Comparison of ENCODE assay signal across 8 cellular contexts in genomic region chr6:28124971-28125353, GRCh38. TPM values are rescaled to one million over a fixed set of nuclear protein-coding genes. Genes with fewer than 3 reads are reported as not detected.
DNase-seq lines count a peak whose midpoint lies in the region; TF ChIP-seq lines count a peak whose summit lies in the region.

No MANE protein-coding gene starts in this region.

- peaks cover 38% of the 10 kb centered on the region for H3K4me1 Mint-ChIP-seq in activated CD4-positive, alpha-beta memory T cell treated with anti-CD3 and anti-CD28 coated beads for 36 hours (ENCODE audit: low read depth)

- H3K9ac ChIP-seq in iPS-18a (ENCODE audit: low read length): peak overlapping the region; percentile 70

- H3K9me3 Mint-ChIP-seq in activated CD4-positive, alpha-beta memory T cell treated with anti-CD3 and anti-CD28 coated beads for 36 hours: no peaks in the 10 kb centered on the region

- POLR2A ChIA-PET in activated CD4-positive, alpha-beta memory T cell treated with anti-CD3 and anti-CD28 coated beads for 36 hours (lab: Charles Lee): interaction anchor here (0.7 to 2.0 kb wide), 5 partner anchors 10 to 240 kb away, joined by 3 to 10 read pairs (median 5); partner anchors contain the start of gene ZKSCAN8

- H3K4me3 Mint-ChIP-seq in activated CD4-positive, alpha-beta memory T cell treated with anti-CD3 and anti-CD28 coated beads for 36 hours: peak overlapping the region; percentile 91

- peak overlapping the region; percentile 91 for H3K27ac Mint-ChIP-seq in activated CD4-positive, alpha-beta memory T cell treated with anti-CD3 and anti-CD28 coated beads for 36 hours

- H3K4me1 ChIP-seq in left ventricle myocardium inferior (peaks cover 48% of the 10 kb centered on the region), iPS-18a (ENCODE audit: control insufficient read depth, low read depth, low read length) (peaks cover 5% of the 10 kb centered on the region), testis (peaks cover 8% of the 10 kb centered on the region)

- H3K27me3 ChIP-seq in left ventricle myocardium inferior (ENCODE audit: low read depth) (no peaks in the 10 kb centered on the region), iPS-18a (ENCODE audit: control insufficient read depth, insufficient read depth, low read length) (no peaks in the 10 kb centered on the region), testis (no peaks in the 10 kb centered on the region)

- H3K4me3 ChIP-seq in left ventricle myocardium inferior: peak overlapping the region; percentile 74
- peak overlapping the region; percentile 86 for H3K4me3 ChIP-seq in iPS-18a (ENCODE audit: low read length)
- peak overlapping the region; percentile 45 to 71 for H3K4me3 ChIP-seq in testis

- peak overlapping the region; percentile 68 for H3K27ac ChIP-seq in left ventricle myocardium inferior (replicated peaks)
- H3K27ac ChIP-seq in iPS-18a (ENCODE audit: low read length): peak overlapping the region; percentile 48
- H3K27ac ChIP-seq in testis: no peak overlapping the region

- no peaks in the 10 kb centered on the region for H3K27me3 Mint-ChIP-seq in activated CD4-positive, alpha-beta memory T cell treated with anti-CD3 and anti-CD28 coated beads for 36 hours

- WGBS in testis, 2 donors: 5 to 8% methylated on average over 6 of the region's 6 CpGs

- TF ChIP-seq CTCF in left ventricle myocardium inferior (IDR thresholded peaks at IDR 0.05; ENCODE audit: borderline replicate concordance) (no peak), testis (IDR thresholded peaks at IDR 0.05) (no peak)

- CTCF ChIA-PET in activated CD4-positive, alpha-beta memory T cell treated with anti-CD3 and anti-CD28 coated beads for 36 hours (lab: Charles Lee): interaction anchor here (1.4 to 3.0 kb wide), 4 partner anchors 14 to 231 kb away, joined by 3 to 16 read pairs (median 10); partner anchors contain the start of gene ZKSCAN8

- intact Hi-C loops in left ventricle myocardium inferior (cut with micrococcal nuclease): no loop called here
- intact Hi-C loops in cardiac septum (cut with DNase I): no loop called here
- intact Hi-C loops in activated CD4-positive, alpha-beta memory T cell treated with anti-CD3 and anti-CD28 coated beads for 36 hours (cut with micrococcal nuclease): loop anchor here (1.0 to 2.0 kb wide), 2 partner anchors 16 to 21 kb away; partner anchors contain the start of gene ZKSCAN8
- intact Hi-C loops in testis (cut with DNase I; ENCODE audit: low total_unique reads): no loop called here

- TF ChIP-seq POLR2A in testis (IDR thresholded peaks at IDR 0.05): no peak

- peaks cover 28% of the 10 kb centered on the region for H3K36me3 Mint-ChIP-seq in activated CD4-positive, alpha-beta memory T cell treated with anti-CD3 and anti-CD28 coated beads for 36 hours

- DNase-seq in left ventricle myocardium inferior: no peak
- no peak for DNase-seq in cardiac septum (ENCODE audit: low spot score)
- DNase-seq in activated CD4-positive, alpha-beta memory T cell treated with anti-CD3 and anti-CD28 coated beads for 36 hours: no peak
- DNase-seq in testis: no peak
- DNase-seq in epidermal melanocyte (ENCODE audit: insufficient read length, low spot score): no peak
- no peak for DNase-seq in NCI-H1092 (lab: John Stamatoyannopoulos, UW)
- no peak for DNase-seq in activated CD4-positive, alpha-beta T cell treated with anti-CD3 and anti-CD28 coated beads, Interleukin-2, amount 50 U/mL, for 4 hours

- H3K36me3 ChIP-seq in left ventricle myocardium inferior (peaks cover 57% of the 10 kb centered on the region), iPS-18a (ENCODE audit: control insufficient read depth, low read depth, low read length) (peaks cover 36% of the 10 kb centered on the region), testis (ENCODE audit: low read depth, missing control alignments) (no peaks in the 10 kb centered on the region)

- H3K9me3 ChIP-seq in left ventricle myocardium inferior (replicated peaks): no peaks in the 10 kb centered on the region
- no peaks in the 10 kb centered on the region for H3K9me3 ChIP-seq in iPS-18a (ENCODE audit: control insufficient read depth, low read depth, low read length)
- no peaks in the 10 kb centered on the region for H3K9me3 ChIP-seq in testis

RNA-seq across cellular contexts. Expression of gene ZSCAN16, which starts 0.6 kb away (rescaled TPM):
- total RNA-seq in left ventricle myocardium inferior: 2.1 TPM
- 1.9 TPM for total RNA-seq in cardiac septum
- 1 to 10 TPM; 2.8 to 3.6 TPM for total RNA-seq in activated CD4-positive, alpha-beta memory T cell treated with anti-CD3 and anti-CD28 coated beads for 36 hours
- total RNA-seq in testis: 1 to 10 TPM; 3.5 to 4.4 TPM
- polyA plus RNA-seq in testis (ENCODE audit: insufficient read depth, low read depth, low replicate concordance): 3.6 TPM

RNA-seq across cellular contexts. Expression of gene ZKSCAN8, which starts 16.7 kb away (rescaled TPM):
- 11.2 TPM for total RNA-seq in left ventricle myocardium inferior
- total RNA-seq in cardiac septum: 15.7 TPM
- 10 to 100 TPM; 14.4 to 16.5 TPM for total RNA-seq in activated CD4-positive, alpha-beta memory T cell treated with anti-CD3 and anti-CD28 coated beads for 36 hours
- total RNA-seq in testis: 10 to 100 TPM; 34.1 to 36.4 TPM
- 20.9 TPM for polyA plus RNA-seq in testis (ENCODE audit: insufficient read depth, low read depth, low replicate concordance)

RNA-seq across cellular contexts. Expression of gene ZNF165, which starts 44.6 kb away (rescaled TPM):
- total RNA-seq in left ventricle myocardium inferior (0.55 TPM), cardiac septum (0.13 TPM), testis (10 to 100 TPM in 1 of 2 donors, 1 to 10 TPM in 1; 9.2 to 17.9 TPM)
- 1 to 10 TPM; 3.7 to 4.0 TPM for total RNA-seq in activated CD4-positive, alpha-beta memory T cell treated with anti-CD3 and anti-CD28 coated beads for 36 hours
- polyA plus RNA-seq in testis (ENCODE audit: insufficient read depth, low read depth, low replicate concordance): 23.2 TPM

Comparison
In these comparisons a context has a peak if more than half of its experiments do, and no peak if none do; other contexts are left out.
1. H3K27ac ChIP-seq: peak in left ventricle myocardium inferior (single experiment) and iPS-18a (single experiment); none in testis (0 of 2).
2. Peak in every context shown above with its lines, with median percentiles within 50 percentile points of each other: H3K4me3 ChIP-seq.